Comparison of ENCODE assay signal across 1 cellular context in genomic region chr20:48260370-48260769, GRCh38.
A peak's percentile ranks its signal among the peaks of the same experiment; 100 is the strongest.
TF ChIP-seq lines count a peak whose summit lies in the region.

No MANE protein-coding gene starts in this region.

TF ChIP-seq in HepG2, 621 proteins besides CTCF, POLR2A, EP300 and RAD21 (continued from another document):
- TF ChIP-seq DDIT3 (CRISPR knock-in tag; IDR thresholded peaks at IDR 0.05) (no peak), CREB1 (IDR thresholded peaks at IDR 0.05) (peak; percentile 64), CREB1 (CRISPR knock-in tag; IDR thresholded peaks at IDR 0.05) (no peak), CC2D1A (CRISPR knock-in tag; IDR thresholded peaks at IDR 0.05) (no peak), ZNF564 (CRISPR knock-in tag; IDR thresholded peaks at IDR 0.05) (no peak), ATF7 (IDR thresholded peaks at IDR 0.05) (peak; percentile 76), ATF7 (CRISPR knock-in tag; IDR thresholded peaks at IDR 0.05) (no peak), ZNF234 (CRISPR knock-in tag; conservative IDR thresholded peaks at IDR 0.05) (no peak)
TF ChIP-seq in HepG2: peak in this region for 2.
